In genomic region chr15:100725121-100726069, GRCh38 we compare ENCODE assay signal across 12 cellular contexts.
A peak's percentile ranks its signal among the peaks of the same experiment; 100 is the strongest.
DNase-seq lines count a peak whose midpoint lies in the region; ATAC-seq and TF ChIP-seq lines count a peak whose summit lies in the region.
"Had no signal": no experiment of that assay in that cellular context is flagged by ENCODE, and none has a peak within 500 bp of the region (broad histone marks: within the 10 kb centered on the region; RNA-seq: fewer than 3 reads in every experiment).

No MANE protein-coding gene starts in this region.

- TF ChIP-seq EP300 in stomach (IDR thresholded peaks at IDR 0.05), result no peak

- POLR2A ChIA-PET in BJ (lab: Charles Lee) (no interaction called here), IMR-90 (lab: Charles Lee; ENCODE audit: unreplicated experiment) (no interaction called here)

- H2AK5ac ChIP-seq in IMR-90 (ENCODE audit: low read depth, low read length), result peak overlapping the region; percentile 96
- H2AK5ac ChIP-seq in mesendoderm (ENCODE audit: low read length), result no peak overlapping the region

- ATAC-seq in IMR-90 (ENCODE audit: low read depth), result peak; percentile 55
- ATAC-seq in T-helper 17 cell, result no peak

- intact Hi-C loops in IMR-90 (cut with micrococcal nuclease) (no loop called here), stomach (cut with DNase I; ENCODE audit: low total_unique reads) (no loop called here)

- TF ChIP-seq POLR2A in IMR-90 (IDR thresholded peaks at IDR 0.05; ENCODE audit: low read depth, low read length) (no peak; the same call in 1 of the 2 replicates), stomach (IDR thresholded peaks at IDR 0.05) (no peak)

- peak overlapping the region; percentile 58 for H3K27ac ChIP-seq in IMR-90 (ENCODE audit: insufficient read depth, low read length)
- H3K27ac ChIP-seq in coronary artery, result no peak overlapping the region
- H3K27ac ChIP-seq in mesendoderm (ENCODE audit: low read depth, low read length), result no peak overlapping the region
- no peak overlapping the region for H3K27ac ChIP-seq in stomach
- H3K27ac ChIP-seq: psoas muscle had no signal

- no peak for TF ChIP-seq CTCF in BJ (IDR thresholded peaks at IDR 0.05; ENCODE audit: insufficient read depth, low read depth, low read length)
- TF ChIP-seq CTCF in IMR-90 (conservative IDR thresholded peaks at IDR 0.05; ENCODE audit: low read depth, low read length), result no peak
- TF ChIP-seq CTCF in coronary artery (IDR thresholded peaks at IDR 0.05), result no peak
- no peak for TF ChIP-seq CTCF in nephron (IDR thresholded peaks at IDR 0.05; ENCODE audit: unreplicated experiment in 3 of 3)
- no peak for TF ChIP-seq CTCF in stomach (IDR thresholded peaks at IDR 0.05)

- peak overlapping the region; percentile 4 to 64 (median 60) for H3K27ac Mint-ChIP-seq in nephron
- H3K27ac Mint-ChIP-seq in T-helper 17 cell, result no peak overlapping the region
- H3K27ac Mint-ChIP-seq: activated naive CD8-positive, alpha-beta T cell treated with anti-CD3 and anti-CD28 coated beads, Interleukin-2, amount 10 ng/mL, durations not matched to agents 7 days and 5 days had no signal

- H4K8ac ChIP-seq in IMR-90 (ENCODE audit: low read depth in 2 of 2, low read length in 2 of 2) (peak overlapping the region in 1 of 2 experiments; percentile 91; a peak in 3 of 4 replicates), mesendoderm (ENCODE audit: low read depth, low read length) (no peak overlapping the region)

- peak overlapping the region; percentile 88 for H2BK5ac ChIP-seq in IMR-90 (ENCODE audit: low read depth, low read length, poor library complexity, severe bottlenecking)
- no peak overlapping the region for H2BK5ac ChIP-seq in mesendoderm (ENCODE audit: low read length)

- DNase-seq in BJ (ENCODE audit: low read depth), result peak; percentile 46
- DNase-seq in IMR-90, result peak; percentile 93
- peak; percentile 64 for DNase-seq in coronary artery (ENCODE audit: low spot score)
- DNase-seq in mesendoderm, result no peak
- DNase-seq in T-helper 17 cell, result no peak
- no peak for DNase-seq in stomach
- DNase-seq in NCI-H510A treated with DMSO at 0.1 percent for 48 hours (lab: John Stamatoyannopoulos, UW), result no peak
- DNase-seq: activated CD4-positive, alpha-beta T cell treated with anti-CD3 and anti-CD28 coated beads, Interleukin-2, amount 50 U/mL, for 1 hour; activated naive CD8-positive, alpha-beta T cell treated with anti-CD3 and anti-CD28 coated beads, Interleukin-2, amount 10 ng/mL, durations not matched to agents 7 days and 5 days; left cardiac atrium; psoas muscle had no signal

- 0 out of 2 replicates have a peak, but pooled peaks have one; percentile 10 for TF ChIP-seq RAD21 in IMR-90 (IDR thresholded peaks at IDR 0.05; ENCODE audit: low read length)

- H4K5ac ChIP-seq in IMR-90 (ENCODE audit: low read depth, low read length), result peak overlapping the region; percentile 49
- H4K5ac ChIP-seq in mesendoderm (ENCODE audit: low read length), result no peak overlapping the region

- H3K4me2 ChIP-seq in IMR-90 (ENCODE audit: low read depth, low read length) (peak overlapping the region; percentile 32; the same call in 1 of the 2 replicates), mesendoderm (ENCODE audit: low read length) (no peak overlapping the region)

- H3K23ac ChIP-seq in IMR-90 (ENCODE audit: low read depth, low read length), result peak overlapping the region; percentile 71
- no peak overlapping the region for H3K23ac ChIP-seq in mesendoderm (ENCODE audit: low read length)

- peaks cover 40% of the 10 kb centered on the region for H3K9me1 ChIP-seq in IMR-90 (ENCODE audit: insufficient read depth, low read length)

- H2BK120ac ChIP-seq in IMR-90 (ENCODE audit: low read depth, low read length), result peak overlapping the region; percentile 98
- no peak overlapping the region for H2BK120ac ChIP-seq in mesendoderm (ENCODE audit: low read depth, low read length)

- H3K27me3 Mint-ChIP-seq in nephron (ENCODE audit: low read depth) (peaks cover 22% of the 10 kb centered on the region), T-helper 17 cell (peaks cover 27% of the 10 kb centered on the region)

- CTCF ChIA-PET in BJ (lab: Yijun Ruan, JAX) (interaction anchor here (0.7 to 1.3 kb wide), 3 partner anchors 54 to 363 kb away, joined by 3 to 7 read pairs (median 3); no protein-coding TSS in a partner anchor), IMR-90 (lab: Yijun Ruan, JAX) (no interaction called here)

- no TSS peak for BruUV-seq in IMR-90 (replicated peaks; lab: Mats Ljungman, UMichigan)

- H3K79me2 ChIP-seq in mesendoderm (ENCODE audit: control insufficient read depth, insufficient read depth, low read length), result no peaks in the 10 kb centered on the region

- H2BK20ac ChIP-seq in IMR-90 (ENCODE audit: low read depth, low read length), result peak overlapping the region; percentile 93

- no peaks in the 10 kb centered on the region for H3K9me3 Mint-ChIP-seq in nephron
- H3K9me3 Mint-ChIP-seq: activated naive CD8-positive, alpha-beta T cell treated with anti-CD3 and anti-CD28 coated beads, Interleukin-2, amount 10 ng/mL, durations not matched to agents 7 days and 5 days had no signal

- H3K18ac ChIP-seq in IMR-90 (ENCODE audit: low read depth, low read length) (peak overlapping the region; percentile 87), mesendoderm (ENCODE audit: low read length) (no peak overlapping the region)

- peak overlapping the region; percentile 95 for H3K4ac ChIP-seq in IMR-90 (ENCODE audit: low read depth, low read length)
- no peak overlapping the region for H3K4ac ChIP-seq in mesendoderm (ENCODE audit: low read depth, low read length)

- peak overlapping the region; percentile 90 for H2AFZ ChIP-seq in IMR-90 (replicated peaks; ENCODE audit: low read length, poor library complexity)

- peak overlapping the region; percentile 92 for H4K91ac ChIP-seq in IMR-90 (ENCODE audit: insufficient read depth, low read depth, low read length)

- H3K4me1 Mint-ChIP-seq in nephron (peaks cover 34% of the 10 kb centered on the region), T-helper 17 cell (peaks cover 2% of the 10 kb centered on the region)
- H3K4me1 Mint-ChIP-seq: activated naive CD8-positive, alpha-beta T cell treated with anti-CD3 and anti-CD28 coated beads, Interleukin-2, amount 10 ng/mL, durations not matched to agents 7 days and 5 days had no signal

- H3K4me3 ChIP-seq in BJ (ENCODE audit: low read depth, low read length) (no peak overlapping the region), IMR-90 (ENCODE audit: insufficient read depth, low read depth, low read length) (no peak overlapping the region), coronary artery (no peak overlapping the region), mesendoderm (ENCODE audit: low read length) (no peak overlapping the region), stomach (no peak overlapping the region)
- H3K4me3 ChIP-seq: psoas muscle had no signal

- H3K56ac ChIP-seq in IMR-90 (ENCODE audit: extremely low read depth, insufficient read depth, low read length) (0 out of 2 replicates have a peak overlapping the region, but pooled peaks have one; percentile 33), mesendoderm (ENCODE audit: low read length) (no peak overlapping the region)

- WGBS in IMR-90 (ENCODE audit: extremely low coverage in 2 of 2, insufficient read length in 1 of 2), 2 experiments, result 61% methylated on average over 5 of the region's 10 CpGs; no CpG with 5 or more reads in 1 of the 2 experiments
- WGBS in mesendoderm (ENCODE audit: extremely low coverage, insufficient coverage, low lambda C conversion rate), result no CpG with 5 or more reads among the region's 10 CpGs
- 72 to 84% (median 81%) methylated on average over 9 to 10 of the region's 10 CpGs for WGBS in stomach, 5 donors

- dilution Hi-C loops in IMR-90 (cut with HindIII; ENCODE audit: low sequenced_read_pairs, unreplicated experiment), result no loop called here

- H2BK15ac ChIP-seq in IMR-90 (ENCODE audit: low read depth, low read length), result peak overlapping the region; percentile 62; the same call in 2 of the 3 replicates
- H2BK15ac ChIP-seq in mesendoderm (replicated peaks; ENCODE audit: low read depth), result no peak overlapping the region

- peaks cover 36% of the 10 kb centered on the region for H3K4me1 ChIP-seq in IMR-90 (ENCODE audit: control insufficient read depth, insufficient read depth, low read length)
- no peaks in the 10 kb centered on the region for H3K4me1 ChIP-seq in mesendoderm (ENCODE audit: control insufficient read depth, low read depth, low read length)
- peaks cover 5 to 28% (median 8%) of the 10 kb centered on the region in 4 donors for H3K4me1 ChIP-seq in stomach
- H3K4me1 ChIP-seq: psoas muscle had no signal

- no peaks in the 10 kb centered on the region for H3K36me3 ChIP-seq in BJ (ENCODE audit: control insufficient read depth, insufficient read depth, low read length)
- no peaks in the 10 kb centered on the region for H3K36me3 ChIP-seq in IMR-90 (ENCODE audit: control insufficient read depth, insufficient read depth, low read length)
- no peaks in the 10 kb centered on the region for H3K36me3 ChIP-seq in mesendoderm (ENCODE audit: control insufficient read depth, insufficient read depth, low read length)
- H3K36me3 ChIP-seq in stomach, result no peaks in the 10 kb centered on the region

- H3K36me3 Mint-ChIP-seq in nephron (ENCODE audit: low read depth) (no peaks in the 10 kb centered on the region), T-helper 17 cell (ENCODE audit: low read depth) (no peaks in the 10 kb centered on the region)
- H3K36me3 Mint-ChIP-seq: activated naive CD8-positive, alpha-beta T cell treated with anti-CD3 and anti-CD28 coated beads, Interleukin-2, amount 10 ng/mL, durations not matched to agents 7 days and 5 days had no signal

- H3K9ac ChIP-seq in IMR-90 (ENCODE audit: low read depth, low read length), result no peak overlapping the region
- no peak overlapping the region for H3K9ac ChIP-seq in mesendoderm (ENCODE audit: low read length)

- H3K14ac ChIP-seq in IMR-90 (replicated peaks; ENCODE audit: low read depth, low read length), result peak overlapping the region; percentile 86

- peak overlapping the region; percentile 95 for H2AK9ac ChIP-seq in IMR-90 (replicated peaks; ENCODE audit: low read depth, low read length, poor library complexity)

- H4K20me1 ChIP-seq in IMR-90 (ENCODE audit: insufficient read depth, low read length), result peaks cover 8% of the 10 kb centered on the region

- in situ Hi-C loops in IMR-90 (cut with MboI; ENCODE audit: low sequenced_read_pairs), result no loop called here

- no peaks in the 10 kb centered on the region for H3K9me3 ChIP-seq in IMR-90 (ENCODE audit: control insufficient read depth, insufficient read depth, low read length)
- no peaks in the 10 kb centered on the region for H3K9me3 ChIP-seq in T-helper 17 cell (ENCODE audit: control insufficient read depth, low read length, poor library complexity, severe bottlenecking)
- no peaks in the 10 kb centered on the region for H3K9me3 ChIP-seq in stomach
- H3K9me3 ChIP-seq: psoas muscle had no signal

- H3K4me3 Mint-ChIP-seq in nephron (no peak overlapping the region), T-helper 17 cell (no peak overlapping the region)
- H3K4me3 Mint-ChIP-seq: activated naive CD8-positive, alpha-beta T cell treated with anti-CD3 and anti-CD28 coated beads, Interleukin-2, amount 10 ng/mL, durations not matched to agents 7 days and 5 days had no signal

- H3K79me1 ChIP-seq in IMR-90 (ENCODE audit: low read depth in 1 of 2, low read length in 2 of 2) (peaks cover 0 to 11% of the 10 kb centered on the region in 2 experiments; a peak in 1 of 4 replicates), mesendoderm (ENCODE audit: low read length) (no peaks in the 10 kb centered on the region)

- H3K27me3 ChIP-seq in BJ (ENCODE audit: control insufficient read depth, insufficient read depth, low read length) (no peaks in the 10 kb centered on the region), IMR-90 (ENCODE audit: control insufficient read depth, insufficient read depth, low read length) (no peaks in the 10 kb centered on the region), mesendoderm (ENCODE audit: insufficient read depth, low read length, poor library complexity) (no peaks in the 10 kb centered on the region), stomach (peaks cover 0 to 13% (median 0%) of the 10 kb centered on the region in 3 donors)

Comparison
In these comparisons a context has a peak if more than half of its experiments do, and no peak if none do; other contexts are left out.
1. DNase-seq: peak in BJ (single experiment), IMR-90 (single experiment) and coronary artery (single experiment); none in mesendoderm (single experiment), T-helper 17 cell (0 of 3), stomach (single experiment) and NCI-H510A treated with DMSO at 0.1 percent for 48 hours (single experiment).